Comparison of ENCODE assay signal across 1 cellular context in genomic region chr12:69068431-69068830, GRCh38.
TF ChIP-seq lines count a peak whose summit lies in the region.

No MANE protein-coding gene starts in this region.

TF ChIP-seq in SK-N-SH, 30 proteins besides CTCF, POLR2A, EP300 and RAD21 (continued from another document):
- TF ChIP-seq PBX3 (IDR thresholded peaks at IDR 0.05) (peak; percentile 41; the same call in 1 of the 2 replicates), TAF1 (IDR thresholded peaks at IDR 0.05; ENCODE audit: borderline replicate concordance, low read depth, low read length) (no peak), POLR2AphosphoS5 (IDR thresholded peaks at IDR 0.05; ENCODE audit: low read depth, low read length) (no peak), NRF1 (IDR thresholded peaks at IDR 0.05; ENCODE audit: low read depth, low read length) (no peak), NFIC (IDR thresholded peaks at IDR 0.05; ENCODE audit: borderline replicate concordance) (no peak; the same call in 1 of the 2 replicates), EZH2phosphoT487 (IDR thresholded peaks at IDR 0.05; ENCODE audit: borderline replicate concordance, low read depth) (no peak), CHD2 (IDR thresholded peaks at IDR 0.05; ENCODE audit: low read length, partially characterized antibody) (no peak), MAX (IDR thresholded peaks at IDR 0.05; ENCODE audit: low read depth) (no peak; the same call in 1 of the 2 replicates)
